ENCODE assay signal across 16 cellular contexts in the genomic region with DNA sequence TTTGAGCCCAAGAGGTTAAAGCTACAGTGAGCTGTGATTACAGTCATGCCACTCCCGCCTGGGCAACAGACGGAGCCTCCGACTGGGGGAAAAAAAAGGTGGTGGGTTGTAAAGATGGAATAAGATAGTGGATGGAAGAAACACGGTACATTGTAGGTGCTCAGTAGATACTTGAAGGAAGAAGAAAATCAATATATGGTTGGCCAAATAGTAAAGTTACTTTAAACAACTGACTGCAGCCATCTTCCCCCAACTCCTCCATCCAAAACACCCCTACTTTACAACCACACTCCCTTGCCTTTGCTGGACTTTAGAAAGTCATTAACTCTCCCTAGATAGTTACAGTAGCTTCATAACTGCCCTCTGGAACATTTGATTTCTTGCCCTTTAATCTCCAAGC. TPM values are rescaled to one million over a fixed set of nuclear protein-coding genes. Genes with fewer than 3 reads are reported as not detected.
DNase-seq lines count a peak whose midpoint lies in the region; ATAC-seq and TF ChIP-seq lines count a peak whose summit lies in the region.
"Had no signal": no experiment of that assay in that cellular context is flagged by ENCODE, and none has a peak within 500 bp of the region (broad histone marks: within the 10 kb centered on the region; RNA-seq: fewer than 3 reads in every experiment).

No MANE protein-coding gene starts in this region.

- H3K4me3 Mint-ChIP-seq in MCF 10A (ENCODE audit: unreplicated experiment): no peak overlapping the region
- H3K4me3 Mint-ChIP-seq in type B pancreatic cell: peak overlapping the region; percentile 18

- H3K27me3 Mint-ChIP-seq in MCF 10A (ENCODE audit: insufficient read depth, unreplicated experiment): no peaks in the 10 kb centered on the region
- H3K27me3 Mint-ChIP-seq in type B pancreatic cell: no peaks in the 10 kb centered on the region
- H3K27me3 Mint-ChIP-seq: IgD-negative memory B cell had no signal

- H3K27me3 ChIP-seq in mammary epithelial cell (ENCODE audit: insufficient read depth, low read length) (no peaks in the 10 kb centered on the region), dorsolateral prefrontal cortex (no peaks in the 10 kb centered on the region), tibial artery (no peaks in the 10 kb centered on the region)

- peaks cover 16% of the 10 kb centered on the region for H3K4me1 ChIP-seq in mammary epithelial cell (ENCODE audit: insufficient read depth, low read length)
- peaks cover 0 to 28% (median 21%) of the 10 kb centered on the region in 4 donors for H3K4me1 ChIP-seq in tibial artery

- no peak for ATAC-seq in activated CD4-positive, CD25-positive, alpha-beta regulatory T cell treated with anti-CD3 and anti-CD28 coated beads, Interleukin-2, amount 50 U/mL, for 24 hours

- POLR2A ChIA-PET in MCF 10A (lab: Yijun Ruan, JAX) (interaction anchor here (1.0 kb wide), 1 partner anchor 9 kb away, joined by 3 read pairs; no protein-coding TSS in a partner anchor), RWPE1 (lab: Yijun Ruan, JAX; ENCODE audit: low non-redundant PET) (no interaction called here)

- H3K79me2 ChIP-seq in mammary epithelial cell (ENCODE audit: insufficient read depth, low read length): peaks cover 25% of the 10 kb centered on the region

- H3K27ac ChIP-seq in mammary epithelial cell (ENCODE audit: insufficient read depth, low read depth, low read length) (no peak overlapping the region), RWPE1 (peak overlapping the region; percentile 83; the same call in 1 of the 2 replicates), dorsolateral prefrontal cortex (no peak overlapping the region), tibial artery (no peak overlapping the region)
- H3K27ac ChIP-seq: HL-60 had no signal

- H3K36me3 ChIP-seq in mammary epithelial cell (ENCODE audit: insufficient read depth, low read length): no peaks in the 10 kb centered on the region
- no peaks in the 10 kb centered on the region for H3K36me3 ChIP-seq in tibial artery

- H3K36me3 Mint-ChIP-seq in MCF 10A (ENCODE audit: insufficient read depth, unreplicated experiment): peaks cover 13% of the 10 kb centered on the region
- peaks cover 5% of the 10 kb centered on the region for H3K36me3 Mint-ChIP-seq in type B pancreatic cell
- H3K36me3 Mint-ChIP-seq: IgD-negative memory B cell had no signal

- H3K9me3 Mint-ChIP-seq in MCF 10A (ENCODE audit: unreplicated experiment): no peaks in the 10 kb centered on the region
- H3K9me3 Mint-ChIP-seq in type B pancreatic cell: no peaks in the 10 kb centered on the region
- H3K9me3 Mint-ChIP-seq: IgD-negative memory B cell had no signal

- DNase-seq in MCF 10A (ENCODE audit: unreplicated experiment): no peak
- DNase-seq in mammary epithelial cell: no peak
- no peak for DNase-seq in RWPE1 (ENCODE audit: low spot score)
- DNase-seq in mesenteric fat pad (ENCODE audit: low spot score): peak; percentile 28
- no peak for DNase-seq in type B pancreatic cell (ENCODE audit: extremely low spot score, unreplicated experiment)
- DNase-seq in dorsolateral prefrontal cortex: no peak
- no peak for DNase-seq in tibial artery
- DNase-seq: DMS79 treated with DMSO at 0.1 percent for 48 hours, H7, NCI-H187, NCI-H345, NCI-H526, SIG-M5 had no signal

- in situ Hi-C loops in mammary epithelial cell (cut with MboI; ENCODE audit: low sequenced_read_pairs in 2 of 2): no loop called here

- BruUV-seq in MCF 10A (replicated peaks; lab: Mats Ljungman, UMichigan): no TSS peak
- no TSS peak for BruUV-seq in mammary epithelial cell (replicated peaks; lab: Mats Ljungman, UMichigan)

- TF ChIP-seq CTCF in MCF 10A (IDR thresholded peaks at IDR 0.05; ENCODE audit: unreplicated experiment) (no peak), mammary epithelial cell (conservative IDR thresholded peaks at IDR 0.05 in 1 of 2, IDR thresholded peaks at IDR 0.05 in 1 of 2; ENCODE audit: extremely low read depth in 1 of 2, insufficient read depth in 1 of 2, low read depth in 1 of 2, low read length in 2 of 2) (no peak), RWPE1 (conservative IDR thresholded peaks at IDR 0.05; ENCODE audit: low read depth) (no peak), type B pancreatic cell (conservative IDR thresholded peaks at IDR 0.05) (no peak), dorsolateral prefrontal cortex (IDR thresholded peaks at IDR 0.05 in 54 of 56, conservative IDR thresholded peaks at IDR 0.05 in 2 of 56; ENCODE audit: low read depth in 1 of 56, partially characterized antibody in 56 of 56) (no peak), tibial artery (IDR thresholded peaks at IDR 0.05) (no peak)

- H3K4me3 ChIP-seq in mammary epithelial cell (replicated peaks in 1 of 3; ENCODE audit: insufficient read depth in 1 of 3, low read depth in 2 of 3, low read length in 3 of 3) (no peak overlapping the region), dorsolateral prefrontal cortex (no peak overlapping the region), tibial artery (no peak overlapping the region)

- H2AFZ ChIP-seq in mammary epithelial cell (ENCODE audit: low read depth, low read length): no peak overlapping the region

- dilution Hi-C loops in mammary epithelial cell (cut with HindIII; ENCODE audit: low sequenced_read_pairs): loop anchor here (5.0 kb wide), 2 partner anchors 38 to 102 kb away; no protein-coding TSS in a partner anchor

- H3K27ac Mint-ChIP-seq in MCF 10A (ENCODE audit: low read depth, unreplicated experiment) (peak overlapping the region; percentile 46), type B pancreatic cell (no peak overlapping the region)

- H3K4me2 ChIP-seq in mammary epithelial cell (ENCODE audit: insufficient read depth, low read depth, low read length): no peak overlapping the region

- no peak overlapping the region for H3K9ac ChIP-seq in mammary epithelial cell (ENCODE audit: insufficient read depth, low read length)

- no peaks in the 10 kb centered on the region for H4K20me1 ChIP-seq in mammary epithelial cell (ENCODE audit: insufficient read depth, low read length)

- H3K4me1 Mint-ChIP-seq in MCF 10A (ENCODE audit: insufficient read depth, unreplicated experiment) (peaks cover 9% of the 10 kb centered on the region), type B pancreatic cell (ENCODE audit: unreplicated experiment) (peaks cover 18% of the 10 kb centered on the region)

- CTCF ChIA-PET in MCF 10A (lab: Yijun Ruan, JAX) (interaction anchor here (0.6 to 4.1 kb wide), 5 partner anchors 9 to 191 kb away, joined by 3 to 43 read pairs (median 3); a partner anchor contains a TSS), mammary epithelial cell (lab: Charles Lee; ENCODE audit: low non-redundant PET) (no interaction called here), RWPE1 (lab: Yijun Ruan, JAX) (interaction anchor here (1.0 kb wide), 1 partner anchor 42 kb away, joined by 5 read pairs; no protein-coding TSS in a partner anchor)

- no peaks in the 10 kb centered on the region for H3K9me3 ChIP-seq in mammary epithelial cell (replicated peaks; ENCODE audit: insufficient read depth, low read length)
- H3K9me3 ChIP-seq in tibial artery: no peaks in the 10 kb centered on the region

- 100% methylated on average over 3 of the region's 4 CpGs for WGBS in mammary epithelial cell (ENCODE audit: low coverage, missing lambda C conversion rate)

- intact Hi-C loops in MCF 10A (cut with micrococcal nuclease): loop anchor here (10.0 kb wide), 1 partner anchor 345 kb away; no protein-coding TSS in a partner anchor
- intact Hi-C loops in mammary epithelial cell (cut with micrococcal nuclease): no loop called here
- intact Hi-C loops in dorsolateral prefrontal cortex (cut with DNase I): loop anchor here in 1 of 2 donors (5.0 kb wide), 2 partner anchors 42 to 292 kb away; a partner anchor contains a TSS
- intact Hi-C loops in tibial artery (cut with DNase I; ENCODE audit: low total_unique reads): loop anchor here (5.0 kb wide), 1 partner anchor 42 kb away; a partner anchor contains a TSS

RNA-seq across cellular contexts. Expression of a gene that starts 2.5 kb away (rescaled TPM):
- 79.4 and 83.7 TPM in 2 replicates for total RNA-seq in MCF 10A (2022)
- 100 to 1,000 TPM in 1 of 2 donors, 10 to 100 TPM in 1; 73.6 to 108 TPM for total RNA-seq in mammary epithelial cell
- 105 TPM for polyA plus RNA-seq in mammary epithelial cell
- 493 TPM for polyA minus RNA-seq in mammary epithelial cell
- total RNA-seq in mesenteric fat pad: 78.7 TPM
- 74.6 and 77.4 TPM in 2 replicates for total RNA-seq in type B pancreatic cell (ENCODE audit: low replicate concordance)
- 10 to 100 TPM; 40.2 to 80.3 (median 56.5) TPM for total RNA-seq in dorsolateral prefrontal cortex

RNA-seq across cellular contexts. Expression of a gene that starts 8.5 kb away (rescaled TPM):
- 27.2 and 28.2 TPM in 2 replicates for total RNA-seq in MCF 10A (2022)
- 10 to 100 TPM; 20.3 to 36.4 TPM for total RNA-seq in mammary epithelial cell
- 45.2 TPM for polyA plus RNA-seq in mammary epithelial cell
- 74.2 TPM for polyA minus RNA-seq in mammary epithelial cell
- 8.3 TPM for total RNA-seq in mesenteric fat pad
- 42.3 and 43.1 TPM in 2 replicates for total RNA-seq in type B pancreatic cell (ENCODE audit: low replicate concordance)
- 10 to 100 TPM; 15.7 to 52.0 (median 29.4) TPM for total RNA-seq in dorsolateral prefrontal cortex

RNA-seq across cellular contexts. Expression of a gene that starts 40.9 kb away (rescaled TPM):
- 32.6 and 35.7 TPM in 2 replicates for total RNA-seq in MCF 10A (2022)
- 10 to 100 TPM; 11.5 to 61.4 TPM for total RNA-seq in mammary epithelial cell
- 92.3 TPM for polyA plus RNA-seq in mammary epithelial cell
- 107 TPM for polyA minus RNA-seq in mammary epithelial cell
- total RNA-seq in mesenteric fat pad: 83.3 TPM
- total RNA-seq in type B pancreatic cell (ENCODE audit: low replicate concordance): 30.8 and 42.9 TPM in 2 replicates
- total RNA-seq in dorsolateral prefrontal cortex: 100 to 1,000 TPM in 1 of 120 experiments, 10 to 100 TPM in 119; 13.0 to 131 (median 35.8) TPM

RNA-seq across cellular contexts. Expression of a gene that starts 55.6 kb away (rescaled TPM):
- 41.2 and 56.2 TPM in 2 replicates for total RNA-seq in MCF 10A (2022)
- total RNA-seq in mammary epithelial cell: 10 to 100 TPM; 57.0 to 74.0 TPM
- 45.2 TPM for polyA plus RNA-seq in mammary epithelial cell
- 74.4 TPM for polyA minus RNA-seq in mammary epithelial cell
- total RNA-seq in mesenteric fat pad: 125 TPM
- 38.9 and 53.3 TPM in 2 replicates for total RNA-seq in type B pancreatic cell (ENCODE audit: low replicate concordance)
- 10 to 100 TPM; 40.9 to 92.8 (median 69.6) TPM for total RNA-seq in dorsolateral prefrontal cortex
